Comparison of ENCODE assay signal across 28 cellular contexts in the genomic region with DNA sequence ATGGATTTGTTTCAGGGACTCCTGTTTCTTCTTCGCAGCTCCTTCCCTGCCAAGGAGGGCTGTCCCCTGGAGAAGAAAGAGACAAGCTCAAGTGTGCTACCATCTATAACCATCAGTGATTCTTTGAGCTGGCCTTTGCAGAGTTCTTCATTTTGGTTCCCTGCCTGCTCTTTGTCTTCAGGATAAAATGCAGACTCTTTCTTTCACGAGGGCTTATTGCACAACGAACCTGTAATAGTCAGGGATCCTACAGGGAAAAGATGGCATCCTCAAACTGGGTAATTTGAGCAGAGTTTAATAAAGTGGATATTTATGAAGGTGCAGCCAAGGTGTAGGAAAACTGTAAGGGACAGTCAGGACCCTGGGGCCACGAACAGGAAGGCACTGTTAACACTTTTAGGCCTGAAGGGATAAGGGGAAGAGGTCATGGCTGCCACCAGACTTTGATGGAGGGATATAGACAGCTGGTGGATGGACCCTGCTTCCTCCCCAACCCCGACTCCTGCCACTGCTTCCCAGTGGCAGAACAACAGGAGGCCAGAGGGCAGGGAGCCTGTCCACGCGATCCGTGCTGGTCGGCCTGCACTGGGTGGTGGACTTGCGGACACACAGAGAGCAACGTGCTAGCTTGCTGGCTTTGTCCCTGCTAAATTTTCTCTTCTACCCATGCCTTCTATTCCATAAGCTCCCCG.
"Had no signal": no experiment of that assay in that cellular context is flagged by ENCODE, and none has a peak within 500 bp of the region (broad histone marks: within the 10 kb centered on the region; RNA-seq: fewer than 3 reads in every experiment).

No MANE protein-coding gene starts in this region.

- H3K4me3 ChIP-seq: pancreas, prostate gland, right atrium auricular region, right lobe of liver, sigmoid colon, stomach, thoracic aorta, thyroid gland, tibial nerve, upper lobe of right lung, uterus had no signal

- H3K27me3 ChIP-seq: neutrophil, pancreas, right atrium auricular region, right lobe of liver, sigmoid colon, thyroid gland, tibial nerve, upper lobe of right lung, uterus had no signal

- H3K4me1 ChIP-seq: pancreas, prostate gland, right atrium auricular region, right lobe of liver, stomach, thyroid gland, tibial nerve, upper lobe of right lung, uterus had no signal

- H3K36me3 Mint-ChIP-seq: naive B cell; naive thymus-derived CD8-positive, alpha-beta T cell; natural killer cell treated with Interleukin-12 subunit alpha and Interleukin-12 subunit beta and Interleukin-15 and Interleukin-18, amount 100 ng/mL, for 72 hours; stimulated activated effector memory CD8-positive, alpha-beta T cell treated with anti-CD3 and anti-CD28 coated beads, Interleukin-12 subunit alpha, Interleukin-12 subunit beta, amount 100 ng/mL, for 72 hours; stimulated activated naive B cell treated with anti-CD40 and anti-IgM and Interleukin-4, amounts not matched to agents 10 μg/mL and 1 μg/mL and 100 μg/mL, for 72 hours; type B pancreatic cell had no signal

- H3K9me3 ChIP-seq: neutrophil, pancreas, prostate gland, right atrium auricular region, right lobe of liver, sigmoid colon, stomach, thoracic aorta, thyroid gland, tibial nerve, upper lobe of right lung, uterus had no signal

- H3K4me1 Mint-ChIP-seq: naive B cell; naive thymus-derived CD8-positive, alpha-beta T cell; neural crest cell; stimulated activated effector memory CD8-positive, alpha-beta T cell treated with anti-CD3 and anti-CD28 coated beads, Interleukin-12 subunit alpha, Interleukin-12 subunit beta, amount 100 ng/mL, for 72 hours; stimulated activated naive B cell treated with anti-CD40 and anti-IgM and Interleukin-4, amounts not matched to agents 10 μg/mL and 1 μg/mL and 100 μg/mL, for 72 hours had no signal

- ATAC-seq: naive thymus-derived CD8-positive, alpha-beta T cell; natural killer cell treated with Interleukin-12 subunit alpha and Interleukin-12 subunit beta and Interleukin-15 and Interleukin-18, amount 100 ng/mL, for 72 hours; pancreas; stimulated activated effector memory CD8-positive, alpha-beta T cell treated with anti-CD3 and anti-CD28 coated beads, Interleukin-12 subunit alpha, Interleukin-12 subunit beta, amount 100 ng/mL, for 72 hours; stimulated activated naive B cell treated with anti-CD40 and anti-IgM and Interleukin-4, amounts not matched to agents 10 μg/mL and 1 μg/mL and 100 μg/mL, for 72 hours had no signal

- H3K4me3 Mint-ChIP-seq: naive thymus-derived CD8-positive, alpha-beta T cell; natural killer cell treated with Interleukin-12 subunit alpha and Interleukin-12 subunit beta and Interleukin-15 and Interleukin-18, amount 100 ng/mL, for 72 hours; nephron progenitor cell; neural crest cell; stimulated activated effector memory CD8-positive, alpha-beta T cell treated with anti-CD3 and anti-CD28 coated beads, Interleukin-12 subunit alpha, Interleukin-12 subunit beta, amount 100 ng/mL, for 72 hours; stimulated activated naive B cell treated with anti-CD40 and anti-IgM and Interleukin-4, amounts not matched to agents 10 μg/mL and 1 μg/mL and 100 μg/mL, for 72 hours; stimulated activated naive CD8-positive, alpha-beta T cell treated with anti-CD3 and anti-CD28 coated beads, Interleukin-15, Interleukin-2, amounts not matched to agents 100 ng/mL and 50 ng/mL, for 24 hours; type B pancreatic cell had no signal

- H3K27ac ChIP-seq: neutrophil, pancreas, prostate gland, right atrium auricular region, right lobe of liver, sigmoid colon, stomach, thoracic aorta, thyroid gland, tibial nerve, upper lobe of right lung, uterus had no signal

- H3K36me3 ChIP-seq: neutrophil, pancreas, prostate gland, right atrium auricular region, right lobe of liver, sigmoid colon, stomach, thoracic aorta, thyroid gland, tibial nerve, upper lobe of right lung, uterus had no signal

- H3K9me3 Mint-ChIP-seq: nephron progenitor cell; neural crest cell; stimulated activated effector memory CD8-positive, alpha-beta T cell treated with anti-CD3 and anti-CD28 coated beads, Interleukin-12 subunit alpha, Interleukin-12 subunit beta, amount 100 ng/mL, for 72 hours; stimulated activated naive B cell treated with anti-CD40 and anti-IgM and Interleukin-4, amounts not matched to agents 10 μg/mL and 1 μg/mL and 100 μg/mL, for 72 hours; stimulated activated naive CD8-positive, alpha-beta T cell treated with anti-CD3 and anti-CD28 coated beads, Interleukin-15, Interleukin-2, amounts not matched to agents 100 ng/mL and 50 ng/mL, for 24 hours; type B pancreatic cell had no signal

- H3K27ac Mint-ChIP-seq: naive B cell; naive thymus-derived CD8-positive, alpha-beta T cell; natural killer cell treated with Interleukin-12 subunit alpha and Interleukin-12 subunit beta and Interleukin-15 and Interleukin-18, amount 100 ng/mL, for 72 hours; nephron progenitor cell; stimulated activated effector memory CD8-positive, alpha-beta T cell treated with anti-CD3 and anti-CD28 coated beads, Interleukin-12 subunit alpha, Interleukin-12 subunit beta, amount 100 ng/mL, for 72 hours; stimulated activated naive B cell treated with anti-CD40 and anti-IgM and Interleukin-4, amounts not matched to agents 10 μg/mL and 1 μg/mL and 100 μg/mL, for 72 hours; stimulated activated naive CD8-positive, alpha-beta T cell treated with anti-CD3 and anti-CD28 coated beads, Interleukin-15, Interleukin-2, amounts not matched to agents 100 ng/mL and 50 ng/mL, for 24 hours; type B pancreatic cell had no signal

- H3K27me3 Mint-ChIP-seq: naive B cell; stimulated activated naive B cell treated with anti-CD40 and anti-IgM and Interleukin-4, amounts not matched to agents 10 μg/mL and 1 μg/mL and 100 μg/mL, for 72 hours; stimulated activated naive CD8-positive, alpha-beta T cell treated with anti-CD3 and anti-CD28 coated beads, Interleukin-15, Interleukin-2, amounts not matched to agents 100 ng/mL and 50 ng/mL, for 24 hours had no signal

- DNase-seq: naive B cell; naive thymus-derived CD8-positive, alpha-beta T cell; nephron progenitor cell; pancreas; retina; right lobe of liver; sigmoid colon; small intestine; stimulated activated CD4-positive, alpha-beta T cell treated with anti-CD3 and anti-CD28 coated beads, Interleukin-15, amount 100 ng/mL, for 24 hours; stimulated activated CD4-positive, alpha-beta T cell treated with anti-CD3 and anti-CD28 coated beads, Interleukin-2, amount 100 ng/mL, for 24 hours; stimulated activated CD4-positive, alpha-beta T cell treated with anti-CD3 and anti-CD28 coated beads, Interleukin-2, amount 100 ng/mL, for 48 hours; stimulated activated CD4-positive, alpha-beta T cell treated with anti-CD3 and anti-CD28 coated beads, Interleukin-4, amount 100 ng/mL, for 24 hours; stimulated activated naive B cell treated with anti-CD40 and anti-IgM and Interleukin-4, amounts not matched to agents 10 μg/mL and 1 μg/mL and 100 μg/mL, for 72 hours; stimulated activated naive CD4-positive, alpha-beta T cell treated with Interleukin-2 at 50 U/mL for 16 hours; stomach; thyroid gland; upper lobe of right lung; uterus had no signal
